Comparison of ENCODE assay signal across 11 cellular contexts in genomic region chr14:35159742-35160409, GRCh38. TPM values are rescaled to one million over a fixed set of nuclear protein-coding genes. Genes with fewer than 3 reads are reported as not detected.
DNase-seq lines count a peak whose midpoint lies in the region; ATAC-seq, FAIRE-seq and TF ChIP-seq lines count a peak whose summit lies in the region.
"Had no signal": no experiment of that assay in that cellular context is flagged by ENCODE, and none has a peak within 500 bp of the region (broad histone marks: within the 10 kb centered on the region; RNA-seq: fewer than 3 reads in every experiment).

No MANE protein-coding gene starts in this region.

- intact Hi-C loops in activated naive CD4-positive, alpha-beta T cell treated with anti-CD3 and anti-CD28 coated beads for 36 hours (cut with micrococcal nuclease): loop anchor here (1.0 to 5.0 kb wide), 5 partner anchors 37 to 527 kb away; partner anchors contain the start of genes NFKBIA, PRORP and PSMA6
- intact Hi-C loops in upper lobe of right lung (cut with DNase I): no loop called here

- DNase-seq in activated naive CD4-positive, alpha-beta T cell treated with anti-CD3 and anti-CD28 coated beads for 36 hours: no peak
- no peak for DNase-seq in activated naive CD4-positive, alpha-beta T cell treated with anti-CD3 and anti-CD28 coated beads, Interleukin-2, amount 50 U/mL, for 16 hours
- no peak for DNase-seq in T-helper 17 cell
- DNase-seq in glomerular endothelial cell (ENCODE audit: extremely low read depth, low read depth, low spot score): peak; percentile 80
- no peak for DNase-seq in upper lobe of right lung
- no peak for DNase-seq in SIG-M5 treated with dmso at 0.1 percent for 504 hours (lab: John Stamatoyannopoulos, UW; ENCODE audit: unreplicated experiment)
- no peak for DNase-seq in frontal cortex (ENCODE audit: low spot score in 2 of 2)
- DNase-seq in effector CD8-positive, alpha-beta T cell (lab: John Stamatoyannopoulos, UW): no peak
- DNase-seq: DMS 273 treated with DMSO at 0.1 percent for 48 hours, NCI-H345 had no signal

- peaks cover 52% of the 10 kb centered on the region for H3K4me1 Mint-ChIP-seq in activated naive CD4-positive, alpha-beta T cell treated with anti-CD3 and anti-CD28 coated beads for 36 hours (ENCODE audit: low read depth)
- H3K4me1 Mint-ChIP-seq in T-helper 17 cell: peaks cover 36% of the 10 kb centered on the region

- ATAC-seq in T-helper 17 cell (peak; percentile 44), upper lobe of right lung (peak; percentile 41)

- H3K4me1 ChIP-seq in upper lobe of right lung: peaks cover 19% of the 10 kb centered on the region

- H3K27ac ChIP-seq in upper lobe of right lung: no peak overlapping the region

- H3K36me3 Mint-ChIP-seq in activated naive CD4-positive, alpha-beta T cell treated with anti-CD3 and anti-CD28 coated beads for 36 hours (ENCODE audit: low read depth): peaks cover 18% of the 10 kb centered on the region
- H3K36me3 Mint-ChIP-seq in T-helper 17 cell (ENCODE audit: low read depth): peaks cover 14% of the 10 kb centered on the region

- CTCF ChIA-PET in activated naive CD4-positive, alpha-beta T cell treated with anti-CD3 and anti-CD28 coated beads for 36 hours (lab: Charles Lee): interaction anchor here (0.6 to 0.9 kb wide), 2 partner anchors 71 to 537 kb away, joined by 3 read pairs; no protein-coding TSS in a partner anchor

- H3K9me3 Mint-ChIP-seq in activated naive CD4-positive, alpha-beta T cell treated with anti-CD3 and anti-CD28 coated beads for 36 hours: no peaks in the 10 kb centered on the region
- H3K9me3 Mint-ChIP-seq: memory B cell had no signal

- TF ChIP-seq CTCF in upper lobe of right lung (IDR thresholded peaks at IDR 0.05): no peak

- H3K4me3 ChIP-seq in upper lobe of right lung: no peak overlapping the region

- no peaks in the 10 kb centered on the region for H3K27me3 Mint-ChIP-seq in activated naive CD4-positive, alpha-beta T cell treated with anti-CD3 and anti-CD28 coated beads for 36 hours (ENCODE audit: low read depth)
- H3K27me3 Mint-ChIP-seq in T-helper 17 cell: no peaks in the 10 kb centered on the region
- H3K27me3 Mint-ChIP-seq: memory B cell had no signal

- H3K4me3 Mint-ChIP-seq in activated naive CD4-positive, alpha-beta T cell treated with anti-CD3 and anti-CD28 coated beads for 36 hours: no peak overlapping the region
- no peak overlapping the region for H3K4me3 Mint-ChIP-seq in T-helper 17 cell
- H3K4me3 Mint-ChIP-seq: memory B cell had no signal

- no peak for FAIRE-seq in frontal cortex (lab: Jason Lieb, UNC)

- H3K9me3 ChIP-seq in T-helper 17 cell (ENCODE audit: control insufficient read depth, low read length, poor library complexity, severe bottlenecking): no peaks in the 10 kb centered on the region
- H3K9me3 ChIP-seq in upper lobe of right lung: no peaks in the 10 kb centered on the region

- H3K27ac Mint-ChIP-seq in activated naive CD4-positive, alpha-beta T cell treated with anti-CD3 and anti-CD28 coated beads for 36 hours: peak overlapping the region; percentile 32
- peak overlapping the region; percentile 90 for H3K27ac Mint-ChIP-seq in T-helper 17 cell
- H3K27ac Mint-ChIP-seq: memory B cell had no signal

- no peaks in the 10 kb centered on the region for H3K27me3 ChIP-seq in upper lobe of right lung

- H3K36me3 ChIP-seq in upper lobe of right lung: no peaks in the 10 kb centered on the region

RNA-seq across cellular contexts. Expression of gene PRORP, which starts 37.5 kb away (rescaled TPM):
- total RNA-seq in activated naive CD4-positive, alpha-beta T cell treated with anti-CD3 and anti-CD28 coated beads for 36 hours: 10 to 100 TPM; 37.9 to 40.8 TPM
- 10 to 100 TPM; 42.5 to 43.6 TPM for total RNA-seq in T-helper 17 cell
- total RNA-seq in glomerular endothelial cell: 24.8 and 58.6 TPM in 2 replicates
- total RNA-seq in upper lobe of right lung: 22.2 TPM
- 19.2 TPM for total RNA-seq in frontal cortex

RNA-seq across cellular contexts. Expression of gene PPP2R3C, which starts 38.1 kb away (rescaled TPM):
- total RNA-seq in activated naive CD4-positive, alpha-beta T cell treated with anti-CD3 and anti-CD28 coated beads for 36 hours: 10 to 100 TPM; 44.5 to 47.5 TPM
- total RNA-seq in T-helper 17 cell (10 to 100 TPM; 37.7 to 41.7 TPM), glomerular endothelial cell (30.9 and 31.2 TPM in 2 replicates), upper lobe of right lung (34.2 TPM), frontal cortex (57.1 TPM)
